In genomic region chr3:142021127-142021526, GRCh38 we compare ENCODE assay signal across 1 cellular context.
TF ChIP-seq lines count a peak whose summit lies in the region.

No MANE protein-coding gene starts in this region.

TF ChIP-seq in K562, 482 proteins besides CTCF, POLR2A, EP300 and RAD21 (continued from another document):
- no peak for TF ChIP-seq REST (CRISPR knock-in tag; IDR thresholded peaks at IDR 0.05; ENCODE audit: low read depth)
- TF ChIP-seq ZBTB1 (CRISPR knock-in tag; IDR thresholded peaks at IDR 0.05; ENCODE audit: borderline replicate concordance, low read depth) = no peak
